Comparison of ENCODE assay signal across 28 cellular contexts in genomic region chr6:83464741-83465140, GRCh38. TPM values are rescaled to one million over a fixed set of nuclear protein-coding genes. Genes with fewer than 3 reads are reported as not detected.
DNase-seq lines count a peak whose midpoint lies in the region; ATAC-seq, FAIRE-seq and TF ChIP-seq lines count a peak whose summit lies in the region.
"Had no signal": no experiment of that assay in that cellular context is flagged by ENCODE, and none has a peak within 500 bp of the region (broad histone marks: within the 10 kb centered on the region; RNA-seq: fewer than 3 reads in every experiment).

No MANE protein-coding gene starts in this region.

- dilution Hi-C loops in keratinocyte (cut with MboI; ENCODE audit: extremely low pct_ligation_motif_present, low sequenced_read_pairs), result no loop called here

- H3K9me3 ChIP-seq in keratinocyte (ENCODE audit: control insufficient read depth, low read depth, low read length), result no peaks in the 10 kb centered on the region
- H3K9me3 ChIP-seq in SJCRH30 (replicated peaks), result no peaks in the 10 kb centered on the region
- H3K9me3 ChIP-seq: heart right ventricle had no signal

- H2AFZ ChIP-seq in keratinocyte (ENCODE audit: control insufficient read depth, low read length), result no peak overlapping the region

- DNase-seq in NCI-H2227 treated with DMSO at 0.1 percent for 48 hours (lab: John Stamatoyannopoulos, UW) (peak; percentile 6), NCI-H2227 (lab: John Stamatoyannopoulos, UW; ENCODE audit: unreplicated experiment) (no peak), amniotic epithelial cell (ENCODE audit: low read depth) (peak; percentile 38), keratinocyte (ENCODE audit: low read depth, low spot score) (peak; percentile 53), dorsolateral prefrontal cortex (no peak), NCI-H82 treated with DMSO at 0.1 percent for 48 hours (lab: John Stamatoyannopoulos, UW; ENCODE audit: unreplicated experiment) (no peak), SJCRH30 (no peak)
- DNase-seq: activated CD4-positive, alpha-beta T cell treated with anti-CD3 and anti-CD28 coated beads, Interleukin-2, amount 50 U/mL, for 48 hours; activated CD8-positive, alpha-beta memory T cell treated with anti-CD3 and anti-CD28 coated beads, Interleukin-2, amount 50 U/mL, for 48 hours; CD4-positive, CD25-positive, alpha-beta regulatory T cell; EL; heart right ventricle; mesendoderm; NCI-H187; NCI-H748 treated with DMSO at 0.1 percent for 48 hours; OCI-M1; retina; stimulated activated naive CD8-positive, alpha-beta T cell treated with anti-CD3 and anti-CD28 coated beads, Interleukin-15, Interleukin-2, amounts not matched to agents 100 U/mL and 50 U/mL, for 24 hours; T-helper 1 cell had no signal

- intact Hi-C loops in dorsolateral prefrontal cortex (cut with DNase I), result no loop called here

- H3K36me3 ChIP-seq in keratinocyte (ENCODE audit: control insufficient read depth in 2 of 2, extremely low read depth in 1 of 2, insufficient read depth in 2 of 2, low read length in 2 of 2) (no peaks in the 10 kb centered on the region), SJCRH30 (no peaks in the 10 kb centered on the region)
- H3K36me3 ChIP-seq: heart right ventricle had no signal

- no peak overlapping the region for H3K4me2 ChIP-seq in keratinocyte (ENCODE audit: control insufficient read depth, extremely low read depth, insufficient read depth, low read depth, low read length)
- H3K4me2 ChIP-seq: KMS-11 had no signal

- peak; percentile 67 for FAIRE-seq in keratinocyte (lab: Jason Lieb, UNC)
- FAIRE-seq: astrocyte had no signal

- H3K27ac ChIP-seq in keratinocyte (ENCODE audit: control insufficient read depth, insufficient read depth, low read length), result peak overlapping the region; percentile 45
- H3K27ac ChIP-seq in dorsolateral prefrontal cortex, result no peak overlapping the region
- H3K27ac ChIP-seq in SJCRH30, result no peak overlapping the region
- H3K27ac ChIP-seq: 22Rv1, KMS-11 had no signal

- H3K4me1 ChIP-seq in keratinocyte (ENCODE audit: control insufficient read depth, extremely low read depth, insufficient read depth, low read length), result peaks cover 7% of the 10 kb centered on the region
- H3K4me1 ChIP-seq in SJCRH30, result no peaks in the 10 kb centered on the region

- H3K9me1 ChIP-seq in keratinocyte (ENCODE audit: control insufficient read depth, extremely low read depth, insufficient read depth, low read length), result no peaks in the 10 kb centered on the region

- ATAC-seq in HG03520 (IDR thresholded peaks at IDR 0.05; ENCODE audit: unreplicated experiment), result no peak
- ATAC-seq: activated naive CD4-positive, alpha-beta T cell treated with anti-CD3 and anti-CD28 coated beads, Interleukin-2, amount 50 U/mL, for 72 hours; HCT116; heart right ventricle; left lobe of liver; natural killer cell treated with Interleukin-12 subunit alpha and Interleukin-12 subunit beta and Interleukin-15 and Interleukin-18, amount 100 ng/mL, for 72 hours; stimulated activated naive CD8-positive, alpha-beta T cell treated with anti-CD3 and anti-CD28 coated beads, Interleukin-15, Interleukin-2, amounts not matched to agents 100 U/mL and 50 U/mL, for 24 hours had no signal

- H4K20me1 ChIP-seq in keratinocyte (ENCODE audit: control insufficient read depth, extremely low read depth, insufficient read depth, low read length), result no peaks in the 10 kb centered on the region

- no peak overlapping the region for H3K9ac ChIP-seq in keratinocyte (ENCODE audit: control insufficient read depth, extremely low read depth, insufficient read depth, low read length)
- H3K9ac ChIP-seq: KMS-11 had no signal

- H3K79me2 ChIP-seq in keratinocyte (ENCODE audit: control insufficient read depth, insufficient read depth, low read length), result no peaks in the 10 kb centered on the region

- TF ChIP-seq CTCF in keratinocyte (optimal IDR thresholded peaks at IDR 0.05 in 1 of 3, IDR thresholded peaks at IDR 0.05 in 1 of 3, conservative IDR thresholded peaks at IDR 0.05 in 1 of 3; ENCODE audit: extremely low read depth in 1 of 3, insufficient read depth in 2 of 3, low read length in 3 of 3) (no peak), dorsolateral prefrontal cortex (IDR thresholded peaks at IDR 0.05 in 54 of 56, conservative IDR thresholded peaks at IDR 0.05 in 2 of 56; ENCODE audit: low read depth in 1 of 56, partially characterized antibody in 56 of 56) (no peak)

- H3K4me3 ChIP-seq in keratinocyte (ENCODE audit: control insufficient read depth in 2 of 3, extremely low read depth in 1 of 3, insufficient read depth in 2 of 3, low read depth in 1 of 3, low read length in 3 of 3) (no peak overlapping the region), dorsolateral prefrontal cortex (no peak overlapping the region), SJCRH30 (no peak overlapping the region)
- H3K4me3 ChIP-seq: heart right ventricle had no signal

- H3K27me3 ChIP-seq in keratinocyte (ENCODE audit: control insufficient read depth, extremely low read depth, insufficient read depth, low read length) (no peaks in the 10 kb centered on the region), dorsolateral prefrontal cortex (no peaks in the 10 kb centered on the region), SJCRH30 (no peaks in the 10 kb centered on the region)
- H3K27me3 ChIP-seq: heart right ventricle had no signal

RNA-seq across cellular contexts. Expression of gene ME1, which starts 33.9 kb away (rescaled TPM):
- polyA plus RNA-seq in keratinocyte, result 16.7 to 31.5 TPM (median 27.7 TPM) in 3 replicates
- 29.2 TPM for polyA plus RNA-seq in keratinocyte (2011; ENCODE audit: low read depth)
- polyA plus RNA-seq in keratinocyte (2011; cell fraction: cytosol; rRNA removed), result 26.6 and 45.4 TPM in 2 replicates
- 23.5 and 30.2 TPM in 2 replicates for polyA plus RNA-seq in keratinocyte (2011; cell fraction: nucleus; rRNA removed)
- 20.7 and 39.3 TPM in 2 replicates for polyA plus RNA-seq in keratinocyte (2012; ENCODE audit: low replicate concordance)
- polyA minus RNA-seq in keratinocyte, result 13.0 to 28.7 TPM (median 14.8 TPM) in 3 replicates
- polyA minus RNA-seq in keratinocyte (2011; cell fraction: cytosol; rRNA and poly(A)+ RNA removed), result 21.9 TPM
- polyA minus RNA-seq in keratinocyte (2011; cell fraction: nucleus; rRNA and poly(A)+ RNA removed), result 12.8 and 24.7 TPM in 2 replicates
- 10 to 100 TPM in 119 of 120 experiments, 1 to 10 TPM in 1; 9.8 to 36.4 (median 23.4) TPM for total RNA-seq in dorsolateral prefrontal cortex
- not detected in 2 replicates for total RNA-seq in SJCRH30 (2014; rRNA removed; shearing (Covaris generic))
- total RNA-seq: activated naive CD4-positive, alpha-beta T cell treated with anti-CD3 and anti-CD28 coated beads, Interleukin-2, amount 50 U/mL, for 72 hours; activated T-helper 2 cell treated with anti-CD3 and anti-CD28 coated beads, Interferon-gamma antibody, Interleukin-2, Interleukin-4, amounts not matched to agents 10 μg/mL and 5 μg/mL and 100 μg/mL, durations not matched to agents 14 hours and 24 hours and 36 hours; CD4-positive, CD25-positive, alpha-beta regulatory T cell had no signal
- polyA plus RNA-seq: CD4-positive, CD25-positive, alpha-beta regulatory T cell had no signal

RNA-seq across cellular contexts. Expression of gene PRSS35, which starts 47.6 kb away (rescaled TPM):
- polyA plus RNA-seq in keratinocyte, result 0.04 to 0.05 TPM in 2 of 3 replicates, not detected in the other
- not detected for polyA plus RNA-seq in keratinocyte (2011; ENCODE audit: low read depth)
- 0.02 and 0.03 TPM in 2 replicates for polyA plus RNA-seq in keratinocyte (2011; cell fraction: cytosol; rRNA removed)
- polyA plus RNA-seq in keratinocyte (2011; cell fraction: nucleus; rRNA removed), result 0.08 and 0.18 TPM in 2 replicates
- 0.06 and 0.13 TPM in 2 replicates for polyA plus RNA-seq in keratinocyte (2012; ENCODE audit: low replicate concordance)
- not detected in 3 replicates for polyA minus RNA-seq in keratinocyte
- polyA minus RNA-seq in keratinocyte (2011; cell fraction: cytosol; rRNA and poly(A)+ RNA removed), result not detected
- not detected in 2 replicates for polyA minus RNA-seq in keratinocyte (2011; cell fraction: nucleus; rRNA and poly(A)+ RNA removed)
- 1 to 10 TPM in 108 of 120 experiments, under 1 TPM in 12; 0.30 to 5.1 (median 1.9) TPM for total RNA-seq in dorsolateral prefrontal cortex
- total RNA-seq in SJCRH30 (2014; rRNA removed; shearing (Covaris generic)), result not detected in 2 replicates
- total RNA-seq: activated naive CD4-positive, alpha-beta T cell treated with anti-CD3 and anti-CD28 coated beads, Interleukin-2, amount 50 U/mL, for 72 hours; activated T-helper 2 cell treated with anti-CD3 and anti-CD28 coated beads, Interferon-gamma antibody, Interleukin-2, Interleukin-4, amounts not matched to agents 10 μg/mL and 5 μg/mL and 100 μg/mL, durations not matched to agents 14 hours and 24 hours and 36 hours; CD4-positive, CD25-positive, alpha-beta regulatory T cell; left lobe of liver; natural killer cell treated with Interleukin-12 subunit alpha and Interleukin-12 subunit beta and Interleukin-15 and Interleukin-18, amount 100 ng/mL, for 72 hours had no signal
- polyA plus RNA-seq: CD4-positive, CD25-positive, alpha-beta regulatory T cell had no signal

Comparison
In these comparisons a context has a peak if more than half of its experiments do, and no peak if none do; other contexts are left out.
1. DNase-seq: peak in NCI-H2227 treated with DMSO at 0.1 percent for 48 hours (single experiment), amniotic epithelial cell (single experiment) and keratinocyte (single experiment); none in NCI-H2227 (single experiment), dorsolateral prefrontal cortex (0 of 10), NCI-H82 treated with DMSO at 0.1 percent for 48 hours (single experiment) and SJCRH30 (0 of 2).
2. RNA of gene ME1, which starts 33.9 kb away (total RNA-seq): 9.8 to 36.4 TPM in dorsolateral prefrontal cortex; not detected in SJCRH30; every median in the first group is over 10 times any median in the second.